In genomic region chr1:204514841-204515240, GRCh38 we compare ENCODE assay signal across 1 cellular context.
TF ChIP-seq lines count a peak whose summit lies in the region.

No MANE protein-coding gene starts in this region.

TF ChIP-seq in WTC11, 78 proteins besides CTCF, POLR2A, EP300 and RAD21 (continued from another document):
- TF ChIP-seq PRDM15 (CRISPR knock-in tag; IDR thresholded peaks at IDR 0.05) (no peak), E2F5 (CRISPR knock-in tag; IDR thresholded peaks at IDR 0.05) (no peak), EMX1 (CRISPR knock-in tag; IDR thresholded peaks at IDR 0.05) (no peak), ZNF281 (CRISPR knock-in tag; IDR thresholded peaks at IDR 0.05) (no peak), NR1H2 (CRISPR knock-in tag; IDR thresholded peaks at IDR 0.05) (no peak), IRF2 (CRISPR knock-in tag; IDR thresholded peaks at IDR 0.05; ENCODE audit: borderline replicate concordance, low read depth) (no peak)
